In the genomic region with DNA sequence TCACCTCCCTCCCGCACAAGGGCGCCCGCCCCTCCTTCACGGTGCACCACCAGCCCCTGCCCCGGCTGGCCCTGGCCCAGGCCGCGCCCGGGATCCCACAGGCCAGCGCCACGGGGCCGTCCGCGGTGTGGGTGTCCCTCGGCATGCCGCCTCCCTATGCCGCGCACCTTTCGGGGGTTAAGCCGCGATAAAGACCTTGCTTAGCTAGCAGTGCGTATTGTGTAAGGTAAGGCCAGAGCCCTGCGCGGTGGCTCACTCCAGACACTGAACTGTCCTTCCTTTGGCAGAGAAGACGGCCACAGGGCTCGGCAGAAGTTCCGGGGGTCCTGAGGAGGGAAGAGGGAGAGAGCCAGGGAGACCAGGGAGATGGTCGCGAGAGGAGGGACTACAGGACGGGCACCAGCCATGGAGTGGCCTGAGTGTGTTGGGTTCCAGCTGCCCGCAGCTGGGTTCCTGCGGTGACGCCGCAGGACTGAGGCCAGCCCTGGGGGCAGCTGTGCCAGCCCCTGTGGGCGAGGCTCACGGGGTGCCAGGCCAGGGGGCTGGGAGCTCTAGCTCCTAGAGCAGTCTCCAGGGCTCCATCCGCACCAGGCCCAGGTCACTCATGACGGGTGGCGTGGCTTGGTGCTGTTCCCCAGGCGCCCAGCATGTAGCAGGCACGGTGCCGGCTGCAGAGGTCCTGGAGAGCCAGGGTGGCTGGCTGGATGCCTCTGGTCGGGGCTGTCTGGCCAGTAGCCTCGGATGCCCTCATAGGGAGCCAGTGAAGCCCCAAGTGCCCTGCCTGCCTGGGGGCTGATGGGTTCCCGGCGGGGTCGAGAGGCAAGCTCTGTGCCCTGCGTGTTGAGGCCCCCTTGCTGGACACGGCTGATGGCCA, we compare ENCODE assay signal across 16 cellular contexts. TPM values are rescaled to one million over a fixed set of nuclear protein-coding genes. Genes with fewer than 3 reads are reported as not detected.
DNase-seq lines count a peak whose midpoint lies in the region; ATAC-seq lines count a peak whose summit lies in the region.
"Had no signal": no experiment of that assay in that cellular context is flagged by ENCODE, and none has a peak within 500 bp of the region (broad histone marks: within the 10 kb centered on the region; RNA-seq: fewer than 3 reads in every experiment).

No MANE protein-coding gene starts in this region.

- peak overlapping the region; percentile 66 for H2BK5ac ChIP-seq in neuronal stem cell (ENCODE audit: low read length)

- H3K27ac Mint-ChIP-seq in IgD-negative memory B cell: peak overlapping the region in 2 of 3 donors; percentile 43 to 74
- H3K27ac Mint-ChIP-seq: activated CD4-positive, alpha-beta T cell treated with anti-CD3 and anti-CD28 coated beads, Interleukin-2, amount 10 ng/mL, durations not matched to agents 7 days and 5 days; activated T-helper 2 cell treated with anti-CD3 and anti-CD28 coated beads, Interferon-gamma antibody, Interleukin-2, Interleukin-4, amounts not matched to agents 10 μg/mL and 5 μg/mL and 100 μg/mL, durations not matched to agents 14 hours and 24 hours and 36 hours had no signal

- no CpG with 5 or more reads among the region's 48 CpGs for WGBS in neuronal stem cell (ENCODE audit: extremely low coverage in 2 of 2, insufficient read length in 2 of 2, insufficient replicate concordance in 1 of 2), 2 donors

- ATAC-seq in HG03139 (IDR thresholded peaks at IDR 0.05; ENCODE audit: unreplicated experiment) (no peak), GM18909 (IDR thresholded peaks at IDR 0.05; ENCODE audit: poor library complexity, unreplicated experiment) (no peak)

- H3K27me3 Mint-ChIP-seq in IgD-negative memory B cell: no peaks in the 10 kb centered on the region
- H3K27me3 Mint-ChIP-seq: activated CD4-positive, alpha-beta T cell treated with anti-CD3 and anti-CD28 coated beads, Interleukin-2, amount 10 ng/mL, durations not matched to agents 7 days and 5 days had no signal

- peaks cover 1% of the 10 kb centered on the region for H3K36me3 Mint-ChIP-seq in IgD-negative memory B cell

- no peak overlapping the region for H3K14ac ChIP-seq in neuronal stem cell (ENCODE audit: low read length)

- no peaks in the 10 kb centered on the region for H3K9me3 Mint-ChIP-seq in IgD-negative memory B cell
- H3K9me3 Mint-ChIP-seq: activated CD4-positive, alpha-beta T cell treated with anti-CD3 and anti-CD28 coated beads, Interleukin-2, amount 10 ng/mL, durations not matched to agents 7 days and 5 days; activated T-helper 2 cell treated with anti-CD3 and anti-CD28 coated beads, Interferon-gamma antibody, Interleukin-2, Interleukin-4, amounts not matched to agents 10 μg/mL and 5 μg/mL and 100 μg/mL, durations not matched to agents 14 hours and 24 hours and 36 hours had no signal

- H2AFZ ChIP-seq in neuronal stem cell (ENCODE audit: low read length): no peak overlapping the region
- H2AFZ ChIP-seq: GM23248 had no signal

- no peak overlapping the region for H2BK15ac ChIP-seq in neuronal stem cell (ENCODE audit: low read length)

- no peaks in the 10 kb centered on the region for H3K9me3 ChIP-seq in BLaER1 treated with 17β-estradiol and CSF1 and Interleukin-3, amounts not matched to agents 10 nM and 100 nM (replicated peaks in 1 of 11)
- no peaks in the 10 kb centered on the region for H3K9me3 ChIP-seq in neuronal stem cell (replicated peaks in 1 of 2; ENCODE audit: control insufficient read depth in 2 of 2, insufficient read depth in 1 of 2, low read depth in 1 of 2, low read length in 2 of 2)

- no peak overlapping the region for H2BK120ac ChIP-seq in neuronal stem cell (ENCODE audit: low read depth, low read length)

- no peak overlapping the region for H3K18ac ChIP-seq in neuronal stem cell (ENCODE audit: low read length)

- H3K4me1 ChIP-seq in BLaER1 treated with 17β-estradiol and CSF1 and Interleukin-3, amounts not matched to agents 10 nM and 100 nM: peaks cover 40 to 100% (median 97%) of the 10 kb centered on the region in 10 experiments
- no peaks in the 10 kb centered on the region for H3K4me1 ChIP-seq in neuronal stem cell (ENCODE audit: control insufficient read depth in 2 of 2, insufficient read depth in 1 of 2, low read depth in 1 of 2, low read length in 2 of 2)

- peak overlapping the region in 7 of 11 experiments; percentile 14 to 62 (median 48); a peak in 11 of 22 replicates for H3K27ac ChIP-seq in BLaER1 treated with 17β-estradiol and CSF1 and Interleukin-3, amounts not matched to agents 10 nM and 100 nM
- H3K27ac ChIP-seq in caudate nucleus (ENCODE audit: low read depth, low read length) (peak overlapping the region; percentile 16), neuronal stem cell (replicated peaks; ENCODE audit: low read length) (no peak overlapping the region)
- H3K27ac ChIP-seq: GM23248, SK-N-MC, VCaP had no signal

- no peak overlapping the region for H2BK12ac ChIP-seq in neuronal stem cell (ENCODE audit: low read length)

- H3K4ac ChIP-seq in neuronal stem cell (ENCODE audit: low read length): peak overlapping the region; percentile 66

- peaks cover 74 to 88% (median 84%) of the 10 kb centered on the region in 11 experiments for H3K36me3 ChIP-seq in BLaER1 treated with 17β-estradiol and CSF1 and Interleukin-3, amounts not matched to agents 10 nM and 100 nM
- H3K36me3 ChIP-seq in neuronal stem cell (replicated peaks in 1 of 2; ENCODE audit: control insufficient read depth in 2 of 2, insufficient read depth in 2 of 2, low read length in 2 of 2): peaks cover 51 to 91% of the 10 kb centered on the region in 2 donors

- no peak overlapping the region for H4K91ac ChIP-seq in neuronal stem cell (ENCODE audit: low read depth, low read length, poor library complexity)

- no peak for DNase-seq in caudate nucleus (lab: John Stamatoyannopoulos, UW)
- no peak for DNase-seq in neuronal stem cell (ENCODE audit: low spot score)
- DNase-seq in T1000 (lab: John Stamatoyannopoulos, UW): no peak
- DNase-seq: activated CD4-positive, alpha-beta T cell treated with anti-CD3 and anti-CD28 coated beads, Interleukin-2, amount 10 ng/mL, durations not matched to agents 7 days and 5 days; GM23248; NCI-H1092; NCI-H187; NCI-H526 treated with DMSO at 0.1 percent for 48 hours had no signal

- H4K20me1 ChIP-seq in BLaER1 treated with 17β-estradiol and CSF1 and Interleukin-3, amounts not matched to agents 10 nM and 100 nM: peaks cover 89 to 100% (median 98%) of the 10 kb centered on the region in 11 experiments

- no peak overlapping the region for H2AK5ac ChIP-seq in neuronal stem cell (ENCODE audit: low read depth, low read length)

- peak overlapping the region; percentile 54 to 94 (median 77); a peak in 21 of 22 replicates for H3K4me2 ChIP-seq in BLaER1 treated with 17β-estradiol and CSF1 and Interleukin-3, amounts not matched to agents 10 nM and 100 nM
- no peak overlapping the region for H3K4me2 ChIP-seq in neuronal stem cell (ENCODE audit: insufficient read depth, low read length, poor library complexity, severe bottlenecking)

- H3K4me3 Mint-ChIP-seq in IgD-negative memory B cell: peak overlapping the region in 3 of 4 donors; percentile 12 to 74 (median 47)
- H3K4me3 Mint-ChIP-seq: activated CD4-positive, alpha-beta T cell treated with anti-CD3 and anti-CD28 coated beads, Interleukin-2, amount 10 ng/mL, durations not matched to agents 7 days and 5 days had no signal

- H4K8ac ChIP-seq in neuronal stem cell (ENCODE audit: low read depth, low read length): no peak overlapping the region

- peak overlapping the region; percentile 65 for H3K23ac ChIP-seq in neuronal stem cell (ENCODE audit: low read depth, low read length, poor library complexity)

- peaks cover 0 to 6% (median 0%) of the 10 kb centered on the region in 11 experiments; a peak in 1 of 22 replicates for H3K27me3 ChIP-seq in BLaER1 treated with 17β-estradiol and CSF1 and Interleukin-3, amounts not matched to agents 10 nM and 100 nM
- no peaks in the 10 kb centered on the region for H3K27me3 ChIP-seq in neuronal stem cell (ENCODE audit: control insufficient read depth in 3 of 3, insufficient read depth in 3 of 3, low read depth in 1 of 3, low read length in 3 of 3)

- peak overlapping the region in 8 of 11 experiments; percentile 25 to 70 (median 50); a peak in 16 of 22 replicates for H3K9ac ChIP-seq in BLaER1 treated with 17β-estradiol and CSF1 and Interleukin-3, amounts not matched to agents 10 nM and 100 nM
- H3K9ac ChIP-seq in neuronal stem cell (ENCODE audit: low read depth, low read length, poor library complexity): peak overlapping the region; percentile 44
- H3K9ac ChIP-seq: GM23248 had no signal

- H3K4me3 ChIP-seq in BLaER1 treated with 17β-estradiol and CSF1 and Interleukin-3, amounts not matched to agents 10 nM and 100 nM: peak overlapping the region in 1 of 10 experiments; percentile 34; a peak in 2 of 20 replicates
- H3K4me3 ChIP-seq in neuronal stem cell (ENCODE audit: low read length in 2 of 2): no peak overlapping the region
- H3K4me3 ChIP-seq: GM23248, SK-N-MC had no signal

- H3K4me1 Mint-ChIP-seq in IgD-negative memory B cell: peaks cover 17 to 23% (median 21%) of the 10 kb centered on the region in 3 donors

- H3K79me1 ChIP-seq in neuronal stem cell (ENCODE audit: low read depth, low read length): peaks cover 4% of the 10 kb centered on the region

RNA-seq across cellular contexts. Expression of gene PLEKHJ1, which starts 7.7 kb away (rescaled TPM):
- polyA plus RNA-seq in IgD-negative memory B cell: 163 TPM
- polyA plus RNA-seq in neuronal stem cell (2013, experiment 1 of 2): 94.6 TPM
- polyA plus RNA-seq in neuronal stem cell (2013, experiment 2 of 2): 92.1 TPM

RNA-seq across cellular contexts. Expression of gene SF3A2, which starts 8.2 kb away (rescaled TPM):
- polyA plus RNA-seq in IgD-negative memory B cell: 37.8 TPM
- 117 TPM for polyA plus RNA-seq in neuronal stem cell (2013, experiment 1 of 2)
- polyA plus RNA-seq in neuronal stem cell (2013, experiment 2 of 2): 115 TPM

RNA-seq across cellular contexts. Expression of gene AMH, which starts 20.7 kb away (rescaled TPM):
- polyA plus RNA-seq in IgD-negative memory B cell: 0.15 TPM
- polyA plus RNA-seq in neuronal stem cell (2013, experiment 1 of 2): 10.1 TPM
- 9.2 TPM for polyA plus RNA-seq in neuronal stem cell (2013, experiment 2 of 2)
- polyA plus RNA-seq: AG04450, GM23248 had no signal

RNA-seq across cellular contexts. Expression of gene JSRP1, which starts 27.8 kb away (rescaled TPM):
- polyA plus RNA-seq in IgD-negative memory B cell: 4.3 TPM
- 0.22 TPM for polyA plus RNA-seq in neuronal stem cell (2013, experiment 1 of 2)
- 0.15 TPM for polyA plus RNA-seq in neuronal stem cell (2013, experiment 2 of 2)
- polyA plus RNA-seq: AG04450, GM23248 had no signal

RNA-seq across cellular contexts. Expression of gene PEAK3, which starts 53.6 kb away (rescaled TPM):
- polyA plus RNA-seq in IgD-negative memory B cell: 0.26 TPM
- not detected for polyA plus RNA-seq in neuronal stem cell (2013, experiment 1 of 2)
- not detected for polyA plus RNA-seq in neuronal stem cell (2013, experiment 2 of 2)
- polyA plus RNA-seq: GM23248 had no signal
